Comparison of ENCODE assay signal across 14 cellular contexts in the genomic region with DNA sequence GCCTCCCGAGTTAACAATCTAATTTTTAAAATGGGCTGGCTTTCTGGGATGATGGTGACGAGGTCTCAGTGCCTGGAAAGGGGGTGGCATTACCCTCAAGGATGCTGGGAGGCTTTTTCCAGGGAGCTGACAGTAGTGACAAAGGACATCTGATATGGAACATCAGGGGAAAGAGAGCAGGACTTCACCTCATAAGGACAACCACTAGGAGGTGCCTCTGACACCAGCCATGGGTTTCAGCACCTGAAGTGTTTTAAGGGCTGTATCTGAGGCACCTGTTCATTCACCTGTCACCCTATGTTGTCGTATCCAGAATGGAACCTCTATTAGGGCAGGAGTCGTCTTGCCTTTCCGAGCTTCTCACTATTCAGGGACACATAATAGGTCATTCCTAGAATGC. TPM values are rescaled to one million over a fixed set of nuclear protein-coding genes. Genes with fewer than 3 reads are reported as not detected.
DNase-seq lines count a peak whose midpoint lies in the region; ATAC-seq and TF ChIP-seq lines count a peak whose summit lies in the region.
"Had no signal": no experiment of that assay in that cellular context is flagged by ENCODE, and none has a peak within 500 bp of the region (broad histone marks: within the 10 kb centered on the region; RNA-seq: fewer than 3 reads in every experiment).

No MANE protein-coding gene starts in this region.

- no peak overlapping the region for H3K4me3 ChIP-seq in Panc1 (ENCODE audit: low read depth in 2 of 2, low read length in 2 of 2)
- H3K4me3 ChIP-seq in body of pancreas: no peak overlapping the region
- H3K4me3 ChIP-seq: GM12878, MG63 had no signal

- ATAC-seq in Panc1 (no peak), GM21825 (IDR thresholded peaks at IDR 0.05; ENCODE audit: unreplicated experiment) (no peak), body of pancreas (no peak)
- ATAC-seq: GM12878 had no signal

- POLR2A ChIA-PET in Panc1 (lab: Charles Lee): no interaction called here

- CTCF ChIA-PET in Panc1 (lab: Charles Lee): no interaction called here

- TF ChIP-seq CTCF in 22Rv1 (IDR thresholded peaks at IDR 0.05) (peak; percentile 56), GM13977 (IDR thresholded peaks at IDR 0.05; ENCODE audit: extremely low read depth, insufficient read depth, missing control alignments) (peak; percentile 5), Panc1 (IDR thresholded peaks at IDR 0.05) (peak; percentile 27; the same call in 1 of the 2 replicates), body of pancreas (IDR thresholded peaks at IDR 0.05) (no peak)

- H3K27ac ChIP-seq in 22Rv1: no peak overlapping the region
- no peak overlapping the region for H3K27ac ChIP-seq in Panc1 (ENCODE audit: low read length)
- H3K27ac ChIP-seq in body of pancreas: no peak overlapping the region

- H3K36me3 ChIP-seq in Panc1 (ENCODE audit: control insufficient read depth, insufficient read depth, low read length) (no peaks in the 10 kb centered on the region), body of pancreas (replicated peaks in 1 of 2; ENCODE audit: insufficient read depth in 1 of 2, low read depth in 2 of 2) (no peaks in the 10 kb centered on the region)
- H3K36me3 ChIP-seq: MG63 had no signal

- H3K4me1 ChIP-seq in Panc1 (ENCODE audit: control insufficient read depth, insufficient read depth, low read length) (no peaks in the 10 kb centered on the region), body of pancreas (peaks cover 21% of the 10 kb centered on the region)

- 85% methylated on average over 5 of the region's 5 CpGs for WGBS in body of pancreas, 2 donors

- in situ Hi-C loops in GM13977 (cut with MboI; ENCODE audit: low pct_unique_long_range_greater_than_20kb, low sequenced_read_pairs, unreplicated experiment) (no loop called here), Panc1 (cut with HindIII; ENCODE audit: low pct_unique_long_range_greater_than_20kb, low sequenced_read_pairs) (no loop called here)

- H3K9me3 ChIP-seq in Panc1 (ENCODE audit: control insufficient read depth, insufficient read depth, low read depth, low read length) (no peaks in the 10 kb centered on the region), body of pancreas (no peaks in the 10 kb centered on the region)

- BruUV-seq in Panc1 (replicated peaks; lab: Mats Ljungman, UMichigan): no TSS peak

- no peak for TF ChIP-seq POLR2A in body of pancreas (IDR thresholded peaks at IDR 0.05)

- peaks cover 3% of the 10 kb centered on the region; the same call in 1 of the 2 replicates for H3K27me3 ChIP-seq in Panc1 (ENCODE audit: control insufficient read depth, insufficient read depth, low read length)
- H3K27me3 ChIP-seq in body of pancreas: no peaks in the 10 kb centered on the region
- H3K27me3 ChIP-seq: MG63 had no signal

- intact Hi-C loops in Panc1 (cut with micrococcal nuclease; ENCODE audit: unreplicated experiment): no loop called here
- intact Hi-C loops in body of pancreas (cut with DNase I): no loop called here

- DNase-seq in GM13977 (ENCODE audit: low spot score): no peak
- no peak for DNase-seq in Panc1 (ENCODE audit: low read depth, low spot score)
- peak; percentile 36 for DNase-seq in iPS-NIHi11 (ENCODE audit: low spot score)
- no peak for DNase-seq in activated CD4-positive, alpha-beta T cell treated with anti-CD3 and anti-CD28 coated beads, Interleukin-2, amount 50 U/mL, for 4 hours
- no peak for DNase-seq in activated naive CD4-positive, alpha-beta T cell treated with anti-CD3 and anti-CD28 coated beads, Interleukin-2, amount 50 U/mL, for 16 hours
- DNase-seq in body of pancreas: no peak
- DNase-seq: activated CD8-positive, alpha-beta memory T cell treated with anti-CD3 and anti-CD28 coated beads for 24 hours; anterior cingulate cortex; MG63; NCI-H2081 treated with DMSO at 0.1 percent for 48 hours; stimulated activated naive CD4-positive, alpha-beta T cell had no signal

RNA-seq across cellular contexts. Expression of a gene that starts 10.8 kb away (rescaled TPM):
- total RNA-seq in Panc1 (2021; ENCODE audit: unreplicated experiment): not detected
- polyA plus RNA-seq in Panc1 (2012; ENCODE audit: insufficient read length): not detected
- total RNA-seq in body of pancreas: not detected
- total RNA-seq: GM12878 had no signal
- polyA plus RNA-seq: GM12878 had no signal

RNA-seq across cellular contexts. Expression of a gene that starts 17.1 kb away (rescaled TPM):
- total RNA-seq in Panc1 (2021; ENCODE audit: unreplicated experiment): not detected
- polyA plus RNA-seq in Panc1 (2012; ENCODE audit: insufficient read length): not detected
- total RNA-seq in body of pancreas: not detected
- total RNA-seq: GM12878 had no signal
- polyA plus RNA-seq: GM12878 had no signal

RNA-seq across cellular contexts. Expression of a gene that starts 25.9 kb away (rescaled TPM):
- not detected for total RNA-seq in Panc1 (2021; ENCODE audit: unreplicated experiment)
- not detected for polyA plus RNA-seq in Panc1 (2012; ENCODE audit: insufficient read length)
- total RNA-seq in body of pancreas: not detected
- total RNA-seq: GM12878 had no signal
- polyA plus RNA-seq: GM12878 had no signal

RNA-seq across cellular contexts. Expression of a gene that starts 36.6 kb away (rescaled TPM):
- total RNA-seq in Panc1 (2021; ENCODE audit: unreplicated experiment) (not detected), body of pancreas (not detected)
- polyA plus RNA-seq in Panc1 (2012; ENCODE audit: insufficient read length): not detected
- total RNA-seq: GM12878 had no signal
- polyA plus RNA-seq: GM12878 had no signal

Comparison
In these comparisons a context has a peak if more than half of its experiments do, and no peak if none do; other contexts are left out.
1. CTCF ChIP-seq: peak in 22Rv1 (single experiment), GM13977 (single experiment) and Panc1 (single experiment); none in body of pancreas (0 of 7).